8 cellular contexts compared by ENCODE assay signal in the genomic region with DNA sequence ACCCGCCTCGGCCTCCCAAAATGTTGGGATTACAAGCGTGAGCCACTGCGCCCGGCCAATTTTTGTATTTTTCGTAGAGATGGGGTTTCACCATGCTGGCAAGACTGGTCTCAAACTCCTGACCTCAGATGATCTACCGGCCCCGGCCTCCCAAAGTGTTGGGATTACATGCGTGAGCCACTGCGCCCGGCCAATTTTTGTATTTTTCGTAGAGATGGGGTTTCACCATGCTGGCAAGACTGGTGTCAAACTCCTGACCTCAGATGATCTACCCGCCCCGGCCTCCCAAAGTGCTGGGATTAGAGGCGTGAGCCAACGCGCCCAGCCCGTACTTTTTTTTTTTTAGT. TPM values are rescaled to one million over a fixed set of nuclear protein-coding genes. Genes with fewer than 3 reads are reported as not detected.
DNase-seq lines count a peak whose midpoint lies in the region; ATAC-seq and TF ChIP-seq lines count a peak whose summit lies in the region.
"Not testable (repeated sequence)": the region's sequence is repeated elsewhere in the genome, so short reads cannot be mapped to it uniquely, and the experiment has no call there.

No MANE protein-coding gene starts in this region.

- in situ Hi-C loops in brain microvascular endothelial cell (cut with HindIII; ENCODE audit: low pct_ligation_motif_present, low sequenced_read_pairs): not testable (repeated sequence)

- H3K36me3 ChIP-seq in ACC112 (ENCODE audit: insufficient read depth, low read length); GM23338 (ENCODE audit: insufficient read depth); brain microvascular endothelial cell (replicated peaks): not testable (repeated sequence)
- H3K36me3 ChIP-seq in Peyer's patch: peaks cover 0 to 13% (median 0%) of the 10 kb centered on the region in 3 donors

- H3K4me1 Mint-ChIP-seq in GM23338: peaks cover 21% of the 10 kb centered on the region
- peaks cover 37% of the 10 kb centered on the region for H3K4me1 Mint-ChIP-seq in activated CD8-positive, alpha-beta T cell treated with anti-CD3 and anti-CD28 coated beads, Interleukin-2, amount 10 ng/mL, durations not matched to agents 7 days and 5 days (ENCODE audit: low read depth)
- peaks cover 17 to 37% (median 28%) of the 10 kb centered on the region in 4 donors for H3K4me1 Mint-ChIP-seq in naive thymus-derived CD8-positive, alpha-beta T cell
- H3K4me1 Mint-ChIP-seq in stimulated activated naive CD8-positive, alpha-beta T cell treated with anti-CD3 and anti-CD28 coated beads, Interleukin-15, Interleukin-2, amounts not matched to agents 100 ng/mL and 50 ng/mL, for 24 hours (ENCODE audit: low read depth): peaks cover 25% of the 10 kb centered on the region

- H3F3A ChIP-seq in GM23338 (replicated peaks; ENCODE audit: low read depth): peaks cover 16% of the 10 kb centered on the region; the same call in 1 of the 2 replicates

- not testable (repeated sequence) for H3K27me3 ChIP-seq in ACC112 (ENCODE audit: insufficient read depth, low read length); Peyer's patch; brain microvascular endothelial cell (replicated peaks)
- H3K27me3 ChIP-seq in GM23338 (ENCODE audit: insufficient read depth): peaks cover 38% of the 10 kb centered on the region

- H3K9me2 ChIP-seq in GM23338 (ENCODE audit: insufficient read depth): not testable (repeated sequence)

- peak overlapping the region; percentile 90 for H3K27ac Mint-ChIP-seq in GM23338
- peak overlapping the region; percentile 100 for H3K27ac Mint-ChIP-seq in activated CD8-positive, alpha-beta T cell treated with anti-CD3 and anti-CD28 coated beads, Interleukin-2, amount 10 ng/mL, durations not matched to agents 7 days and 5 days
- peak overlapping the region; percentile 94 to 100 (median 99) for H3K27ac Mint-ChIP-seq in naive thymus-derived CD8-positive, alpha-beta T cell
- H3K27ac Mint-ChIP-seq in stimulated activated naive CD8-positive, alpha-beta T cell treated with anti-CD3 and anti-CD28 coated beads, Interleukin-15, Interleukin-2, amounts not matched to agents 100 ng/mL and 50 ng/mL, for 24 hours: peak overlapping the region; percentile 80

- H3K36me3 Mint-ChIP-seq in GM23338 (ENCODE audit: low read depth): peaks cover 21% of the 10 kb centered on the region
- peaks cover 35% of the 10 kb centered on the region for H3K36me3 Mint-ChIP-seq in activated CD8-positive, alpha-beta T cell treated with anti-CD3 and anti-CD28 coated beads, Interleukin-2, amount 10 ng/mL, durations not matched to agents 7 days and 5 days (ENCODE audit: low read depth)
- not testable (repeated sequence) for H3K36me3 Mint-ChIP-seq in naive thymus-derived CD8-positive, alpha-beta T cell
- H3K36me3 Mint-ChIP-seq in stimulated activated naive CD8-positive, alpha-beta T cell treated with anti-CD3 and anti-CD28 coated beads, Interleukin-15, Interleukin-2, amounts not matched to agents 100 ng/mL and 50 ng/mL, for 24 hours (ENCODE audit: low read depth): peaks cover 22% of the 10 kb centered on the region

- H3K9me3 ChIP-seq in Peyer's patch: not testable (repeated sequence)

- peak overlapping the region; percentile 69 for H2AFZ ChIP-seq in ACC112 (ENCODE audit: low read length, unreplicated experiment)
- H2AFZ ChIP-seq in GM23338: not testable (repeated sequence)

- POLR2A ChIA-PET in activated CD8-positive, alpha-beta T cell treated with anti-CD3 and anti-CD28 coated beads, Interleukin-2, amount 10 ng/mL, durations not matched to agents 7 days and 5 days (lab: Charles Lee): interaction anchor here (1.1 to 1.3 kb wide), 2 partner anchors 12 to 63 kb away, joined by 3 to 7 read pairs; no protein-coding TSS in a partner anchor
- POLR2A ChIA-PET in naive thymus-derived CD8-positive, alpha-beta T cell (lab: Charles Lee): interaction anchor here (0.6 to 1.7 kb wide), 6 partner anchors 12 to 1142 kb away, joined by 3 to 15 read pairs (median 4); partner anchors contain the start of genes NAA40, OTUB1, PPP1R14B and STX5

- not testable (repeated sequence) for H3K9me3 Mint-ChIP-seq in GM23338; activated CD8-positive, alpha-beta T cell treated with anti-CD3 and anti-CD28 coated beads, Interleukin-2, amount 10 ng/mL, durations not matched to agents 7 days and 5 days (ENCODE audit: insufficient read depth); naive thymus-derived CD8-positive, alpha-beta T cell; stimulated activated naive CD8-positive, alpha-beta T cell treated with anti-CD3 and anti-CD28 coated beads, Interleukin-15, Interleukin-2, amounts not matched to agents 100 ng/mL and 50 ng/mL, for 24 hours

- not testable (repeated sequence) for TF ChIP-seq CTCF in GM23338 (conservative IDR thresholded peaks at IDR 0.05; ENCODE audit: low read depth in 2 of 2); Peyer's patch (IDR thresholded peaks at IDR 0.05); brain microvascular endothelial cell (IDR thresholded peaks at IDR 0.05; ENCODE audit: low read depth, low read length, missing control alignments); fibroblast of villous mesenchyme (IDR thresholded peaks at IDR 0.05; ENCODE audit: insufficient read depth, low read depth, low read length)

- peaks cover 11% of the 10 kb centered on the region for H3K4me1 ChIP-seq in ACC112 (ENCODE audit: control insufficient read depth, insufficient read depth, low read length, unreplicated experiment)
- H3K4me1 ChIP-seq in GM23338 (ENCODE audit: insufficient read depth): peaks cover 30% of the 10 kb centered on the region
- H3K4me1 ChIP-seq in Peyer's patch: peaks cover 0 to 15% (median 10%) of the 10 kb centered on the region in 4 donors

- CTCF ChIA-PET in activated CD8-positive, alpha-beta T cell treated with anti-CD3 and anti-CD28 coated beads, Interleukin-2, amount 10 ng/mL, durations not matched to agents 7 days and 5 days (lab: Charles Lee): interaction anchor here (0.7 to 1.3 kb wide), 6 partner anchors 12 to 137 kb away, joined by 3 to 5 read pairs (median 3); no protein-coding TSS in a partner anchor

- peaks cover 47% of the 10 kb centered on the region for H3K27me3 Mint-ChIP-seq in GM23338 (ENCODE audit: insufficient read depth, low read depth, poor library complexity)
- H3K27me3 Mint-ChIP-seq in activated CD8-positive, alpha-beta T cell treated with anti-CD3 and anti-CD28 coated beads, Interleukin-2, amount 10 ng/mL, durations not matched to agents 7 days and 5 days (ENCODE audit: low read depth); naive thymus-derived CD8-positive, alpha-beta T cell; stimulated activated naive CD8-positive, alpha-beta T cell treated with anti-CD3 and anti-CD28 coated beads, Interleukin-15, Interleukin-2, amounts not matched to agents 100 ng/mL and 50 ng/mL, for 24 hours: not testable (repeated sequence)

- H3K79me2 ChIP-seq in ACC112 (ENCODE audit: control insufficient read depth, insufficient read depth, low read length, unreplicated experiment) (peaks cover 37% of the 10 kb centered on the region), GM23338 (replicated peaks; ENCODE audit: insufficient read depth) (peaks cover 31% of the 10 kb centered on the region)

- H3K4me2 ChIP-seq in GM23338: not testable (repeated sequence)

- H3K4me3 Mint-ChIP-seq in GM23338: peak overlapping the region; percentile 100
- peak overlapping the region; percentile 100 for H3K4me3 Mint-ChIP-seq in activated CD8-positive, alpha-beta T cell treated with anti-CD3 and anti-CD28 coated beads, Interleukin-2, amount 10 ng/mL, durations not matched to agents 7 days and 5 days
- H3K4me3 Mint-ChIP-seq in naive thymus-derived CD8-positive, alpha-beta T cell: peak overlapping the region; percentile 98 to 100 (median 99)
- H3K4me3 Mint-ChIP-seq in stimulated activated naive CD8-positive, alpha-beta T cell treated with anti-CD3 and anti-CD28 coated beads, Interleukin-15, Interleukin-2, amounts not matched to agents 100 ng/mL and 50 ng/mL, for 24 hours: peak overlapping the region; percentile 100

- H3K27ac ChIP-seq in ACC112 (ENCODE audit: low read depth, low read length): peak overlapping the region; percentile 42; the same call in 1 of the 2 replicates
- not testable (repeated sequence) for H3K27ac ChIP-seq in GM23338 (ENCODE audit: low read depth); Peyer's patch; brain microvascular endothelial cell

- not testable (repeated sequence) for DNase-seq in GM23338 (ENCODE audit: low spot score); activated CD8-positive, alpha-beta T cell treated with anti-CD3 and anti-CD28 coated beads, Interleukin-2, amount 10 ng/mL, durations not matched to agents 7 days and 5 days; brain microvascular endothelial cell; fibroblast of villous mesenchyme (ENCODE audit: low read depth); naive thymus-derived CD8-positive, alpha-beta T cell
- peak in 1 of 3 donors; percentile 53 for DNase-seq in Peyer's patch

- ATAC-seq in GM23338; activated CD8-positive, alpha-beta T cell treated with anti-CD3 and anti-CD28 coated beads, Interleukin-2, amount 10 ng/mL, durations not matched to agents 7 days and 5 days; naive thymus-derived CD8-positive, alpha-beta T cell: not testable (repeated sequence)

- peak overlapping the region; percentile 99; the same call in 1 of the 2 replicates for H3K4me3 ChIP-seq in ACC112 (ENCODE audit: low read depth, low read length)
- not testable (repeated sequence) for H3K4me3 ChIP-seq in GM23338
- H3K4me3 ChIP-seq in Peyer's patch: peak overlapping the region in 3 of 4 donors; percentile 21 to 71 (median 23)
- peak overlapping the region; percentile 29 for H3K4me3 ChIP-seq in brain microvascular endothelial cell (ENCODE audit: low read depth, low read length)
- peak overlapping the region; percentile 30 for H3K4me3 ChIP-seq in fibroblast of villous mesenchyme (ENCODE audit: low read depth, low read length)

- not testable (repeated sequence) for TF ChIP-seq POLR2A in Peyer's patch (IDR thresholded peaks at IDR 0.05)

- H4K20me1 ChIP-seq in GM23338 (replicated peaks; ENCODE audit: insufficient read depth): not testable (repeated sequence)

RNA-seq across cellular contexts. Expression of gene COX8A, which starts 0.5 kb away (rescaled TPM):
- total RNA-seq in GM23338 (2014; rRNA removed; shearing (Covaris generic)): 385 and 427 TPM in 2 replicates
- polyA plus RNA-seq in GM23338 (2016; fragmentation: Nextera tagmentation; extraction: Ambion mirVana): 483 and 516 TPM in 2 replicates
- total RNA-seq in Peyer's patch (1,000 to 10,000 TPM in 2 of 4 donors, 100 to 1,000 TPM in 2; 390 to 1,297 (median 877) TPM), fibroblast of villous mesenchyme (225 and 447 TPM in 2 replicates)
- total RNA-seq in activated CD8-positive, alpha-beta T cell treated with anti-CD3 and anti-CD28 coated beads, Interleukin-2, amount 10 ng/mL, durations not matched to agents 7 days and 5 days: 100 to 1,000 TPM; 528 to 569 TPM
- 10 to 100 TPM; 94.9 to 95.2 TPM for total RNA-seq in naive thymus-derived CD8-positive, alpha-beta T cell
- polyA plus RNA-seq in naive thymus-derived CD8-positive, alpha-beta T cell: 100 to 1,000 TPM; 319 to 428 (median 392) TPM

RNA-seq across cellular contexts. Expression of gene OTUB1, which starts 12.4 kb away (rescaled TPM):
- total RNA-seq in GM23338 (2014; rRNA removed; shearing (Covaris generic)): 94.7 and 122 TPM in 2 replicates
- polyA plus RNA-seq in GM23338 (2016; fragmentation: Nextera tagmentation; extraction: Ambion mirVana): 193 and 207 TPM in 2 replicates
- total RNA-seq in Peyer's patch (100 to 1,000 TPM in 1 of 4 donors, 10 to 100 TPM in 3; 79.2 to 110 (median 95.4) TPM), fibroblast of villous mesenchyme (36.4 and 38.0 TPM in 2 replicates)
- 100 to 1,000 TPM in 1 of 2 experiments, 10 to 100 TPM in 1; 93.7 to 102 TPM for total RNA-seq in activated CD8-positive, alpha-beta T cell treated with anti-CD3 and anti-CD28 coated beads, Interleukin-2, amount 10 ng/mL, durations not matched to agents 7 days and 5 days
- 10 to 100 TPM; 69.6 to 75.8 TPM for total RNA-seq in naive thymus-derived CD8-positive, alpha-beta T cell
- 100 to 1,000 TPM; 109 to 121 (median 115) TPM for polyA plus RNA-seq in naive thymus-derived CD8-positive, alpha-beta T cell

RNA-seq across cellular contexts. Expression of gene NAA40, which starts 35.1 kb away (rescaled TPM):
- 24.6 and 26.8 TPM in 2 replicates for total RNA-seq in GM23338 (2014; rRNA removed; shearing (Covaris generic))
- 10.1 and 12.1 TPM in 2 replicates for polyA plus RNA-seq in GM23338 (2016; fragmentation: Nextera tagmentation; extraction: Ambion mirVana)
- 10 to 100 TPM; 46.2 to 80.0 (median 57.1) TPM for total RNA-seq in Peyer's patch
- total RNA-seq in activated CD8-positive, alpha-beta T cell treated with anti-CD3 and anti-CD28 coated beads, Interleukin-2, amount 10 ng/mL, durations not matched to agents 7 days and 5 days: 10 to 100 TPM; 42.6 to 44.9 TPM
- total RNA-seq in fibroblast of villous mesenchyme: 13.5 and 16.4 TPM in 2 replicates
- total RNA-seq in naive thymus-derived CD8-positive, alpha-beta T cell: 10 to 100 TPM; 24.2 to 28.0 TPM
- polyA plus RNA-seq in naive thymus-derived CD8-positive, alpha-beta T cell: 10 to 100 TPM in 2 of 3 donors, 1 to 10 TPM in 1; 6.2 to 14.6 (median 11.7) TPM

RNA-seq across cellular contexts. Expression of gene RCOR2, which starts 56.9 kb away (rescaled TPM):
- 60.1 and 66.9 TPM in 2 replicates for total RNA-seq in GM23338 (2014; rRNA removed; shearing (Covaris generic))
- polyA plus RNA-seq in GM23338 (2016; fragmentation: Nextera tagmentation; extraction: Ambion mirVana): 4.7 and 5.5 TPM in 2 replicates
- total RNA-seq in Peyer's patch (under 1 TPM in 2 of 4 donors, not detected in 2; 0.57 to 0.67 TPM), fibroblast of villous mesenchyme (1.7 and 3.2 TPM in 2 replicates)
- total RNA-seq in activated CD8-positive, alpha-beta T cell treated with anti-CD3 and anti-CD28 coated beads, Interleukin-2, amount 10 ng/mL, durations not matched to agents 7 days and 5 days: under 1 TPM; 0.55 to 0.60 TPM
- not detected for total RNA-seq in naive thymus-derived CD8-positive, alpha-beta T cell
- under 1 TPM in 1 of 3 donors, not detected in 2; 0.14 TPM for polyA plus RNA-seq in naive thymus-derived CD8-positive, alpha-beta T cell
